ENCODE assay signal across 1 cellular context in the genomic region with DNA sequence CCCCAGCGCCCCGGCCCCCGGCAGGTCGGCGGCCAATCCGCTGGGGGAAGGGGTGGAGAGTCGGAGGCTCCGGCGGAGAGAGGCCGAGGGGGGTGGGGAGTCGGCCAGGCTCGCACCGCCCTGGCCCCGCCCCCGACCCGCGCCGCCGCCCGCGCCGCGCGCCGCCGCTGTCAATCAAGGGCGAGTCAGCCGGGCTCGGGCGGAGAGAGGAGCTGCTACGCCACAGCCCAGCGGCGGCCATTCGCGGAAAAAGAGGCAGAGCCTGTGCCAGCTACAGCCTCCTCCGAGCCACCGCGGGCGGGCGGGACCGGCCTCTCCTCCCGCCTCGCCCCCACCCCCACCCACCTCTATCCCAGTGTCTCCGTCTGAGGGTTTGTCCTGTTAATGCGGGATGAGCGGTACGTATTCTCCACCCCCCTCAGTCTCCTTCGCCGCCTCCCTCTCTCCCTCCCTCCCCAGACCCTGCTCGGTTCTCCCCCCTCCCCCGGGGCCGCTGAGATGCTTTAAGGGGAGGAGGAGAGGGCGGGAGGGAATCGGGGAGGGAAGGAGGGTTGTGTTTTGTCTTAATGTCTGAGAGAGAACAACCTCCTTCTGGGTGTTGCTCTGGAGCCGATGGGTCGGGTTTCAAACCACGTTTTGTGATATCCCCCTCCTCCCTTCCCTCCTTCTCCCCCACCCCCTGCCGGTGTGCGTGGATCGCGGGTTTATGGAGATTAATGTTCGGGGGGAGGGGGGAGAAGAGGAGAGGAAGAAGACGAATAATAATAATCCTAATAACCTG.
TF ChIP-seq lines count a peak whose summit lies in the region.

SP4 (plus strand) TSS at position 223 of the 781 bp plus-strand sequence; CDS start at position 392, 169 bp downstream.

TF ChIP-seq in K562, 482 proteins besides CTCF, POLR2A, EP300 and RAD21 (continued from another document):
- TF ChIP-seq RREB1 (CRISPR knock-in tag; IDR thresholded peaks at IDR 0.05), result no peak
- peak; percentile 34 for TF ChIP-seq RBBP5 (IDR thresholded peaks at IDR 0.05; ENCODE audit: borderline replicate concordance, insufficient read depth, low read length, poor library complexity, severe bottlenecking)
